In the genomic region with DNA sequence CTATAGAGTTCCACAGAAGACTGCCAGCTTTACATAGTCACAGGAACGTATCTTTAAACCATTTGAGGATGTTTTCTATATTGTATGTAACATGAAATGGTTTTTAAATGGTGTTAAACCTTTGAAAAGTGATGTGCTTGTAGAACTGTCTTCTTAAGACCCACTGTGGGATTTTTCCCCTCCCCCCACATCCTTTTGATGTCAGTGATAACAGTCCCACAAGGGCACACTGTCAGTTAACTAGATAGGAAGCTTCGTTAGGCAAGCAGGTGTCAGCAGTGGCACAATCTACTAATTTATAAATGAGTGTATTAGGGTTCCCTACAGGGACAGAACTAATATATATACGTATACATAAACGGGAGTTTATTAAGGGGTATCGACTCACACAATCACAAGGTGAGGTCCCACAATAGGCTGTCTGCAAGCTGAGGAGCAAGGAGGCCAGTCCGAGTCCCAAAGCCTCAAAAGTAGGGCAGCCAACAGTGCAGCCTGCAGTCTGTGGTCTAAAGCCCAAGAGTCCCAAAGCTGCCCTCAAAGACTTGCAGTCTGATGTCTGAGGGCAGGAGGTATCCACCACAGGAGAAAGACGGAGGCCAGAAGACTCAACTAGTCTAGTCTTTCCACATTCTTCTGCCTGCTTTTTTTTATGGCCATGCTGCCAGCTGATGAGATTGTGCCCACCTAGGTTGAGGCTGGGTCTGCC, we compare ENCODE assay signal across 16 cellular contexts. TPM values are rescaled to one million over a fixed set of nuclear protein-coding genes. Genes with fewer than 3 reads are reported as not detected.
DNase-seq lines count a peak whose midpoint lies in the region; ATAC-seq and TF ChIP-seq lines count a peak whose summit lies in the region.
"Had no signal": no experiment of that assay in that cellular context is flagged by ENCODE, and none has a peak within 500 bp of the region (broad histone marks: within the 10 kb centered on the region; RNA-seq: fewer than 3 reads in every experiment).

No MANE protein-coding gene starts in this region.

- POLR2A ChIA-PET in activated CD8-positive, alpha-beta T cell treated with anti-CD3 and anti-CD28 coated beads, Interleukin-2, amount 10 ng/mL, durations not matched to agents 7 days and 5 days (lab: Charles Lee), result interaction anchor here (0.8 to 3.3 kb wide), 6 partner anchors 15 to 125 kb away, joined by 3 to 20 read pairs (median 4); a partner anchor contains a TSS
- POLR2A ChIA-PET in naive thymus-derived CD8-positive, alpha-beta T cell (lab: Charles Lee), result interaction anchor here (0.6 kb wide), 1 partner anchor 1307 kb away, joined by 5 read pairs; no protein-coding TSS in a partner anchor

- intact Hi-C loops in dorsolateral prefrontal cortex (cut with DNase I), result no loop called here

- peak; percentile 62 for DNase-seq in activated naive CD4-positive, alpha-beta T cell treated with anti-CD3 and anti-CD28 coated beads, Interleukin-2, amount 10 ng/mL, durations not matched to agents 7 days and 5 days
- no peak for DNase-seq in activated naive CD4-positive, alpha-beta T cell treated with anti-CD3 and anti-CD28 coated beads, Interleukin-2, amount 50 U/mL, for 72 hours (ENCODE audit: low spot score in 2 of 2)
- DNase-seq in NB4 (ENCODE audit: low read depth) (peak; percentile 78), RPMI8226 (no peak), dorsolateral prefrontal cortex (no peak)
- DNase-seq in activated CD8-positive, alpha-beta T cell treated with anti-CD3 and anti-CD28 coated beads, Interleukin-2, amount 10 ng/mL, durations not matched to agents 7 days and 5 days, result peak; percentile 73
- peak in 7 of 10 donors; percentile 3 to 66 (median 40) for DNase-seq in naive thymus-derived CD8-positive, alpha-beta T cell
- DNase-seq: Caco-2, heart left ventricle, NCI-H1092, NCI-H69, pancreas, PC-3 had no signal

- H3K4me3 ChIP-seq in NB4 (ENCODE audit: low read depth, low read length) (no peak overlapping the region), dorsolateral prefrontal cortex (no peak overlapping the region)
- H3K4me3 ChIP-seq: heart left ventricle, pancreas, SJSA1 had no signal

- H3K4me3 Mint-ChIP-seq in activated naive CD4-positive, alpha-beta T cell treated with anti-CD3 and anti-CD28 coated beads, Interleukin-2, amount 10 ng/mL, durations not matched to agents 7 days and 5 days, result no peak overlapping the region
- H3K4me3 Mint-ChIP-seq in activated CD8-positive, alpha-beta T cell treated with anti-CD3 and anti-CD28 coated beads, Interleukin-2, amount 10 ng/mL, durations not matched to agents 7 days and 5 days, result peak overlapping the region; percentile 13
- peak overlapping the region in 3 of 10 donors; percentile 7 to 28 (median 10) for H3K4me3 Mint-ChIP-seq in naive thymus-derived CD8-positive, alpha-beta T cell
- H3K4me3 Mint-ChIP-seq: immature natural killer cell had no signal

- CTCF ChIA-PET in activated naive CD4-positive, alpha-beta T cell treated with anti-CD3 and anti-CD28 coated beads, Interleukin-2, amount 10 ng/mL, durations not matched to agents 7 days and 5 days (lab: Charles Lee), result interaction anchor here (1.1 to 2.3 kb wide), 6 partner anchors 21 to 44 kb away, joined by 3 to 8 read pairs (median 4); a partner anchor contains a TSS
- CTCF ChIA-PET in activated CD8-positive, alpha-beta T cell treated with anti-CD3 and anti-CD28 coated beads, Interleukin-2, amount 10 ng/mL, durations not matched to agents 7 days and 5 days (lab: Charles Lee), result interaction anchor here (0.7 to 4.2 kb wide), 13 partner anchors 9 to 96 kb away, joined by 3 to 28 read pairs (median 6); a partner anchor contains a TSS

- no peaks in the 10 kb centered on the region for H3K36me3 Mint-ChIP-seq in activated naive CD4-positive, alpha-beta T cell treated with anti-CD3 and anti-CD28 coated beads, Interleukin-2, amount 10 ng/mL, durations not matched to agents 7 days and 5 days
- no peaks in the 10 kb centered on the region for H3K36me3 Mint-ChIP-seq in activated naive CD4-positive, alpha-beta T cell treated with anti-CD3 and anti-CD28 coated beads, Interleukin-2, amount 50 U/mL, for 72 hours
- no peaks in the 10 kb centered on the region for H3K36me3 Mint-ChIP-seq in activated CD8-positive, alpha-beta T cell treated with anti-CD3 and anti-CD28 coated beads, Interleukin-2, amount 10 ng/mL, durations not matched to agents 7 days and 5 days (ENCODE audit: low read depth)
- no peaks in the 10 kb centered on the region for H3K36me3 Mint-ChIP-seq in naive thymus-derived CD8-positive, alpha-beta T cell
- H3K36me3 Mint-ChIP-seq: immature natural killer cell had no signal

- no peak for TF ChIP-seq POLR2A in NB4 (IDR thresholded peaks at IDR 0.05; ENCODE audit: extremely low read depth, insufficient read length)

- no peak overlapping the region for H3K27ac Mint-ChIP-seq in activated naive CD4-positive, alpha-beta T cell treated with anti-CD3 and anti-CD28 coated beads, Interleukin-2, amount 10 ng/mL, durations not matched to agents 7 days and 5 days
- H3K27ac Mint-ChIP-seq in activated naive CD4-positive, alpha-beta T cell treated with anti-CD3 and anti-CD28 coated beads, Interleukin-2, amount 50 U/mL, for 72 hours, result no peak overlapping the region
- H3K27ac Mint-ChIP-seq in activated CD8-positive, alpha-beta T cell treated with anti-CD3 and anti-CD28 coated beads, Interleukin-2, amount 10 ng/mL, durations not matched to agents 7 days and 5 days, result peak overlapping the region; percentile 54
- H3K27ac Mint-ChIP-seq in naive thymus-derived CD8-positive, alpha-beta T cell, result peak overlapping the region in 5 of 10 donors; percentile 9 to 71 (median 37)

- H3K4me1 Mint-ChIP-seq in activated naive CD4-positive, alpha-beta T cell treated with anti-CD3 and anti-CD28 coated beads, Interleukin-2, amount 10 ng/mL, durations not matched to agents 7 days and 5 days, result peaks cover 21% of the 10 kb centered on the region
- H3K4me1 Mint-ChIP-seq in activated CD8-positive, alpha-beta T cell treated with anti-CD3 and anti-CD28 coated beads, Interleukin-2, amount 10 ng/mL, durations not matched to agents 7 days and 5 days (ENCODE audit: low read depth), result peaks cover 32% of the 10 kb centered on the region
- peaks cover 6 to 18% (median 15%) of the 10 kb centered on the region in 4 donors for H3K4me1 Mint-ChIP-seq in naive thymus-derived CD8-positive, alpha-beta T cell

- TF ChIP-seq CTCF in NB4 (IDR thresholded peaks at IDR 0.05; ENCODE audit: low read depth, low read length) (no peak), dorsolateral prefrontal cortex (IDR thresholded peaks at IDR 0.05 in 54 of 56, conservative IDR thresholded peaks at IDR 0.05 in 2 of 56; ENCODE audit: low read depth in 1 of 56, partially characterized antibody in 56 of 56) (no peak)

- ATAC-seq in activated naive CD4-positive, alpha-beta T cell treated with anti-CD3 and anti-CD28 coated beads, Interleukin-2, amount 50 U/mL, for 72 hours, result no peak
- peak; percentile 81 for ATAC-seq in activated CD8-positive, alpha-beta T cell treated with anti-CD3 and anti-CD28 coated beads, Interleukin-2, amount 10 ng/mL, durations not matched to agents 7 days and 5 days
- ATAC-seq in naive thymus-derived CD8-positive, alpha-beta T cell, result peak; percentile 62 to 73
- ATAC-seq in HG02623 (IDR thresholded peaks at IDR 0.05; ENCODE audit: unreplicated experiment), result no peak
- ATAC-seq: heart left ventricle, PC-3 had no signal

- peaks cover 0 to 10% (median 0%) of the 10 kb centered on the region in 45 donors for H3K27me3 ChIP-seq in dorsolateral prefrontal cortex
- H3K27me3 ChIP-seq: pancreas, SJSA1 had no signal

- H3K27me3 Mint-ChIP-seq in activated naive CD4-positive, alpha-beta T cell treated with anti-CD3 and anti-CD28 coated beads, Interleukin-2, amount 10 ng/mL, durations not matched to agents 7 days and 5 days, result no peaks in the 10 kb centered on the region
- H3K27me3 Mint-ChIP-seq in activated CD8-positive, alpha-beta T cell treated with anti-CD3 and anti-CD28 coated beads, Interleukin-2, amount 10 ng/mL, durations not matched to agents 7 days and 5 days (ENCODE audit: low read depth), result no peaks in the 10 kb centered on the region
- peaks cover 0 to 7% (median 0%) of the 10 kb centered on the region in 5 donors for H3K27me3 Mint-ChIP-seq in naive thymus-derived CD8-positive, alpha-beta T cell

- H3K27ac ChIP-seq in dorsolateral prefrontal cortex, result no peak overlapping the region
- H3K27ac ChIP-seq: heart left ventricle, pancreas, SJSA1 had no signal

- peaks cover 2% of the 10 kb centered on the region for H3K9me3 Mint-ChIP-seq in activated naive CD4-positive, alpha-beta T cell treated with anti-CD3 and anti-CD28 coated beads, Interleukin-2, amount 10 ng/mL, durations not matched to agents 7 days and 5 days
- H3K9me3 Mint-ChIP-seq in activated naive CD4-positive, alpha-beta T cell treated with anti-CD3 and anti-CD28 coated beads, Interleukin-2, amount 50 U/mL, for 72 hours, result no peaks in the 10 kb centered on the region
- no peaks in the 10 kb centered on the region for H3K9me3 Mint-ChIP-seq in activated CD8-positive, alpha-beta T cell treated with anti-CD3 and anti-CD28 coated beads, Interleukin-2, amount 10 ng/mL, durations not matched to agents 7 days and 5 days (ENCODE audit: insufficient read depth)
- peaks cover 0 to 8% (median 0%) of the 10 kb centered on the region in 9 donors for H3K9me3 Mint-ChIP-seq in naive thymus-derived CD8-positive, alpha-beta T cell

RNA-seq across cellular contexts. Expression of a gene that starts 23.8 kb away (rescaled TPM):
- total RNA-seq in activated naive CD4-positive, alpha-beta T cell treated with anti-CD3 and anti-CD28 coated beads, Interleukin-2, amount 50 U/mL, for 72 hours, result 10 to 100 TPM; 49.1 to 61.8 TPM
- total RNA-seq in activated CD8-positive, alpha-beta T cell treated with anti-CD3 and anti-CD28 coated beads, Interleukin-2, amount 10 ng/mL, durations not matched to agents 7 days and 5 days, result 10 to 100 TPM; 46.5 to 46.6 TPM
- total RNA-seq in naive thymus-derived CD8-positive, alpha-beta T cell, result 10 to 100 TPM; 16.3 to 20.2 TPM
- polyA plus RNA-seq in naive thymus-derived CD8-positive, alpha-beta T cell, result 10 to 100 TPM in 2 of 3 donors, 1 to 10 TPM in 1; 8.0 to 13.1 (median 11.5) TPM
- total RNA-seq in dorsolateral prefrontal cortex, result 10 to 100 TPM; 43.5 to 94.0 (median 69.3) TPM

RNA-seq across cellular contexts. Expression of a gene that starts 39.4 kb away (rescaled TPM):
- 10 to 100 TPM; 16.1 to 45.0 TPM for total RNA-seq in activated naive CD4-positive, alpha-beta T cell treated with anti-CD3 and anti-CD28 coated beads, Interleukin-2, amount 50 U/mL, for 72 hours
- total RNA-seq in activated CD8-positive, alpha-beta T cell treated with anti-CD3 and anti-CD28 coated beads, Interleukin-2, amount 10 ng/mL, durations not matched to agents 7 days and 5 days, result 10 to 100 TPM; 27.6 TPM
- total RNA-seq in naive thymus-derived CD8-positive, alpha-beta T cell, result 1 to 10 TPM; 7.5 to 9.5 TPM
- polyA plus RNA-seq in naive thymus-derived CD8-positive, alpha-beta T cell, result 10 to 100 TPM; 10.6 to 15.6 (median 13.9) TPM
- 10 to 100 TPM in 3 of 120 experiments, 1 to 10 TPM in 117; 2.0 to 13.3 (median 4.5) TPM for total RNA-seq in dorsolateral prefrontal cortex

Comparison
In these comparisons a context has a peak if more than half of its experiments do, and no peak if none do; other contexts are left out.
1. DNase-seq: peak in activated naive CD4-positive, alpha-beta T cell treated with anti-CD3 and anti-CD28 coated beads, Interleukin-2, amount 10 ng/mL, durations not matched to agents 7 days and 5 days (single experiment), NB4 (single experiment), activated CD8-positive, alpha-beta T cell treated with anti-CD3 and anti-CD28 coated beads, Interleukin-2, amount 10 ng/mL, durations not matched to agents 7 days and 5 days (single experiment) and naive thymus-derived CD8-positive, alpha-beta T cell (7 of 10); none in activated naive CD4-positive, alpha-beta T cell treated with anti-CD3 and anti-CD28 coated beads, Interleukin-2, amount 50 U/mL, for 72 hours (0 of 2), RPMI8226 (single experiment) and dorsolateral prefrontal cortex (0 of 10).
2. ATAC-seq: peak in activated CD8-positive, alpha-beta T cell treated with anti-CD3 and anti-CD28 coated beads, Interleukin-2, amount 10 ng/mL, durations not matched to agents 7 days and 5 days (single experiment) and naive thymus-derived CD8-positive, alpha-beta T cell (2 of 2); none in activated naive CD4-positive, alpha-beta T cell treated with anti-CD3 and anti-CD28 coated beads, Interleukin-2, amount 50 U/mL, for 72 hours (0 of 2) and HG02623 (single experiment).